ENCODE assay signal across 8 cellular contexts in genomic region chr1:166839600-166840308, GRCh38. TPM values are rescaled to one million over a fixed set of nuclear protein-coding genes. Genes with fewer than 3 reads are reported as not detected.
A peak's percentile ranks its signal among the peaks of the same experiment; 100 is the strongest.
DNase-seq lines count a peak whose midpoint lies in the region; ATAC-seq and TF ChIP-seq lines count a peak whose summit lies in the region.

No MANE protein-coding gene starts in this region.

- peak overlapping the region; percentile 86 for H3K4me3 ChIP-seq in HUES6 (ENCODE audit: low read depth, low read length)
- H3K4me3 ChIP-seq in SJSA1: peak overlapping the region; percentile 55
- H3K4me3 ChIP-seq in prostate gland: peak overlapping the region; percentile 66 to 70
- peak overlapping the region; percentile 55 to 65 for H3K4me3 ChIP-seq in vagina

- DNase-seq in DMS79 (lab: John Stamatoyannopoulos, UW) (peak; percentile 12), SJSA1 (ENCODE audit: low read depth in 1 of 2, low spot score in 2 of 2) (peak; percentile 48 to 53), left cardiac atrium (peak; percentile 67), prostate gland (ENCODE audit: low spot score) (peak; percentile 42), vagina (ENCODE audit: extremely low spot score in 2 of 2) (no peak)

- 2% methylated on average over 46 of the region's 82 CpGs for WGBS in prostate gland

- H3K27me3 Mint-ChIP-seq in activated naive CD8-positive, alpha-beta T cell: no peaks in the 10 kb centered on the region

- TF ChIP-seq POLR2A in prostate gland (IDR thresholded peaks at IDR 0.05): no peak
- no peak for TF ChIP-seq POLR2A in vagina (IDR thresholded peaks at IDR 0.05)

- H3K9me3 Mint-ChIP-seq in activated naive CD8-positive, alpha-beta T cell (ENCODE audit: low read depth): no peaks in the 10 kb centered on the region

- peak overlapping the region; percentile 80 for H3K27ac Mint-ChIP-seq in activated naive CD8-positive, alpha-beta T cell

- ATAC-seq in GM21423 (IDR thresholded peaks at IDR 0.05; ENCODE audit: unreplicated experiment): peak; percentile 30
- peak; percentile 13 to 30 for ATAC-seq in left cardiac atrium

- peaks cover 6% of the 10 kb centered on the region for H3K36me3 Mint-ChIP-seq in activated naive CD8-positive, alpha-beta T cell

- intact Hi-C loops in left cardiac atrium (cut with DNase I): no loop called here
- intact Hi-C loops in prostate gland (cut with DNase I): loop anchor here (2.0 kb wide), 1 partner anchor 35 kb away; no protein-coding TSS in a partner anchor
- intact Hi-C loops in vagina (cut with DNase I): loop anchor here (5.0 kb wide), 1 partner anchor 38 kb away; the partner anchor contains the start of gene TADA1

- TF ChIP-seq CTCF in prostate gland (IDR thresholded peaks at IDR 0.05): peak in 1 of 4 experiments; percentile 12
- no peak for TF ChIP-seq CTCF in vagina (IDR thresholded peaks at IDR 0.05)

- H3K27me3 ChIP-seq in HUES6 (ENCODE audit: control insufficient read depth, insufficient read depth, low read length) (no peaks in the 10 kb centered on the region), SJSA1 (replicated peaks) (no peaks in the 10 kb centered on the region), prostate gland (replicated peaks; ENCODE audit: insufficient read depth) (no peaks in the 10 kb centered on the region), vagina (no peaks in the 10 kb centered on the region)

- H3K4me1 Mint-ChIP-seq in activated naive CD8-positive, alpha-beta T cell (ENCODE audit: low read depth): peaks cover 48% of the 10 kb centered on the region

- peaks cover 42% of the 10 kb centered on the region for H3K36me3 ChIP-seq in HUES6 (ENCODE audit: control insufficient read depth, insufficient read depth, low read length)
- peaks cover 41% of the 10 kb centered on the region for H3K36me3 ChIP-seq in SJSA1
- H3K36me3 ChIP-seq in prostate gland: no peaks in the 10 kb centered on the region
- peaks cover 0 to 34% of the 10 kb centered on the region in 2 donors for H3K36me3 ChIP-seq in vagina

- peak overlapping the region; percentile 85 for H3K4me3 Mint-ChIP-seq in activated naive CD8-positive, alpha-beta T cell

- H3K27ac ChIP-seq in HUES6 (ENCODE audit: low read depth, low read length): peak overlapping the region; percentile 70; the same call in 1 of the 2 replicates
- no peak overlapping the region; the same call in 1 of the 2 replicates for H3K27ac ChIP-seq in SJSA1
- peak overlapping the region; percentile 83 to 87 for H3K27ac ChIP-seq in prostate gland
- peak overlapping the region; percentile 77 for H3K27ac ChIP-seq in vagina

- no peaks in the 10 kb centered on the region for H3K9me3 ChIP-seq in HUES6 (ENCODE audit: control insufficient read depth, insufficient read depth, low read depth, low read length)
- no peaks in the 10 kb centered on the region for H3K9me3 ChIP-seq in SJSA1 (replicated peaks)
- H3K9me3 ChIP-seq in prostate gland: no peaks in the 10 kb centered on the region
- no peaks in the 10 kb centered on the region for H3K9me3 ChIP-seq in vagina

- peak overlapping the region; percentile 91 for H3K9ac ChIP-seq in HUES6 (ENCODE audit: low read length)

- H3K4me1 ChIP-seq in HUES6 (ENCODE audit: control insufficient read depth, insufficient read depth, low read length) (peaks cover 21% of the 10 kb centered on the region), SJSA1 (replicated peaks) (peaks cover 19% of the 10 kb centered on the region), prostate gland (replicated peaks) (peaks cover 23% of the 10 kb centered on the region), vagina (peaks cover 56% of the 10 kb centered on the region)

RNA-seq across cellular contexts. Expression of gene POGK, which starts 0.5 kb away (rescaled TPM):
- total RNA-seq in SJSA1 (2014; rRNA removed; shearing (Covaris generic)): 35.4 and 44.6 TPM in 2 replicates
- total RNA-seq in left cardiac atrium: 10 to 100 TPM; 16.8 to 21.7 TPM
- total RNA-seq in prostate gland: 10 to 100 TPM; 22.3 to 34.9 TPM
- 26.3 TPM for total RNA-seq in vagina

RNA-seq across cellular contexts. Expression of gene TADA1, which starts 36.3 kb away (rescaled TPM):
- total RNA-seq in SJSA1 (2014; rRNA removed; shearing (Covaris generic)): 20.6 and 22.6 TPM in 2 replicates
- 1 to 10 TPM; 9.4 TPM for total RNA-seq in left cardiac atrium
- total RNA-seq in prostate gland: 10 to 100 TPM; 14.2 to 19.5 TPM
- 14.0 TPM for total RNA-seq in vagina

Comparison
In these comparisons a context has a peak if more than half of its experiments do, and no peak if none do; other contexts are left out.
1. DNase-seq: peak in DMS79 (single experiment), SJSA1 (2 of 2), left cardiac atrium (single experiment) and prostate gland (single experiment); none in vagina (0 of 2).
2. intact Hi-C loops: an anchor here in prostate gland (2.0 kb wide) and vagina (5.0 kb wide); none called in left cardiac atrium.
3. Peak in every context shown above with its lines, with median percentiles within 50 percentile points of each other: H3K4me3 ChIP-seq.